ENCODE assay signal across 17 cellular contexts in genomic region chr11:121567988-121568387, GRCh38.
DNase-seq lines count a peak whose midpoint lies in the region; ATAC-seq and TF ChIP-seq lines count a peak whose summit lies in the region.
"Had no signal": no experiment of that assay in that cellular context is flagged by ENCODE, and none has a peak within 500 bp of the region (broad histone marks: within the 10 kb centered on the region; RNA-seq: fewer than 3 reads in every experiment).

No MANE protein-coding gene starts in this region.

- no peaks in the 10 kb centered on the region for H3F3A ChIP-seq in GM23338 (replicated peaks; ENCODE audit: low read depth)

- H3K36me3 ChIP-seq in hepatocyte (replicated peaks; ENCODE audit: insufficient read depth, low read depth) (no peaks in the 10 kb centered on the region), GM23338 (ENCODE audit: insufficient read depth) (peaks cover 26% of the 10 kb centered on the region)

- no peak overlapping the region for H3K4me3 Mint-ChIP-seq in activated naive CD8-positive, alpha-beta T cell
- no peak overlapping the region for H3K4me3 Mint-ChIP-seq in activated naive CD8-positive, alpha-beta T cell treated with anti-CD3 and anti-CD28 coated beads for 36 hours
- no peak overlapping the region for H3K4me3 Mint-ChIP-seq in activated T-helper 1 cell treated with anti-CD3 and anti-CD28 coated beads, Interleukin-12 subunit alpha, Interleukin-12 subunit beta, Interleukin-2, Interleukin-4 antibody, amounts not matched to agents 30 ng/mL and 10 ng/mL and 1 ng/mL, durations not matched to agents 14 hours and 24 hours and 36 hours
- H3K4me3 Mint-ChIP-seq in GM23338: no peak overlapping the region
- H3K4me3 Mint-ChIP-seq: CD4-positive, alpha-beta T cell had no signal

- no peaks in the 10 kb centered on the region for H3K9me3 Mint-ChIP-seq in activated naive CD8-positive, alpha-beta T cell (ENCODE audit: low read depth)
- H3K9me3 Mint-ChIP-seq in activated naive CD8-positive, alpha-beta T cell treated with anti-CD3 and anti-CD28 coated beads for 36 hours: no peaks in the 10 kb centered on the region
- H3K9me3 Mint-ChIP-seq in activated T-helper 1 cell treated with anti-CD3 and anti-CD28 coated beads, Interleukin-12 subunit alpha, Interleukin-12 subunit beta, Interleukin-2, Interleukin-4 antibody, amounts not matched to agents 30 ng/mL and 10 ng/mL and 1 ng/mL, durations not matched to agents 14 hours and 24 hours and 36 hours: no peaks in the 10 kb centered on the region
- no peaks in the 10 kb centered on the region for H3K9me3 Mint-ChIP-seq in GM23338
- H3K9me3 Mint-ChIP-seq: CD4-positive, alpha-beta T cell; IgD-negative memory B cell had no signal

- H3K4me1 Mint-ChIP-seq in activated naive CD8-positive, alpha-beta T cell (ENCODE audit: low read depth): peaks cover 16% of the 10 kb centered on the region
- H3K4me1 Mint-ChIP-seq in activated naive CD8-positive, alpha-beta T cell treated with anti-CD3 and anti-CD28 coated beads for 36 hours: peaks cover 21% of the 10 kb centered on the region
- H3K4me1 Mint-ChIP-seq in activated T-helper 1 cell treated with anti-CD3 and anti-CD28 coated beads, Interleukin-12 subunit alpha, Interleukin-12 subunit beta, Interleukin-2, Interleukin-4 antibody, amounts not matched to agents 30 ng/mL and 10 ng/mL and 1 ng/mL, durations not matched to agents 14 hours and 24 hours and 36 hours (ENCODE audit: low read depth): peaks cover 2% of the 10 kb centered on the region
- H3K4me1 Mint-ChIP-seq in GM23338: peaks cover 17% of the 10 kb centered on the region

- no peaks in the 10 kb centered on the region for H3K27me3 Mint-ChIP-seq in activated naive CD8-positive, alpha-beta T cell
- H3K27me3 Mint-ChIP-seq in activated naive CD8-positive, alpha-beta T cell treated with anti-CD3 and anti-CD28 coated beads for 36 hours: no peaks in the 10 kb centered on the region
- H3K27me3 Mint-ChIP-seq in activated T-helper 1 cell treated with anti-CD3 and anti-CD28 coated beads, Interleukin-12 subunit alpha, Interleukin-12 subunit beta, Interleukin-2, Interleukin-4 antibody, amounts not matched to agents 30 ng/mL and 10 ng/mL and 1 ng/mL, durations not matched to agents 14 hours and 24 hours and 36 hours (ENCODE audit: insufficient read depth): no peaks in the 10 kb centered on the region
- H3K27me3 Mint-ChIP-seq in GM23338 (ENCODE audit: insufficient read depth, low read depth, poor library complexity): peaks cover 2% of the 10 kb centered on the region
- H3K27me3 Mint-ChIP-seq: CD4-positive, alpha-beta T cell had no signal

- no peak overlapping the region for H3K4me3 ChIP-seq in hepatocyte
- H3K4me3 ChIP-seq in GM23338: no peak overlapping the region
- H3K4me3 ChIP-seq: PC-9, SK-N-MC had no signal

- intact Hi-C loops in activated T-helper 1 cell treated with anti-CD3 and anti-CD28 coated beads, Interleukin-12 subunit alpha, Interleukin-12 subunit beta, Interleukin-2, Interleukin-4 antibody, amounts not matched to agents 30 ng/mL and 10 ng/mL and 1 ng/mL, durations not matched to agents 14 hours and 24 hours and 36 hours (cut with micrococcal nuclease): no loop called here

- in situ Hi-C loops in SK-MEL-5 (cut with HindIII; ENCODE audit: low pct_unique_long_range_greater_than_20kb, low sequenced_read_pairs): no loop called here

- TF ChIP-seq CTCF in hepatocyte (IDR thresholded peaks at IDR 0.05; ENCODE audit: poor library complexity) (no peak), GM23338 (conservative IDR thresholded peaks at IDR 0.05; ENCODE audit: low read depth in 2 of 2) (no peak)

- peak overlapping the region; percentile 42 for H3K27ac Mint-ChIP-seq in activated naive CD8-positive, alpha-beta T cell
- H3K27ac Mint-ChIP-seq in activated naive CD8-positive, alpha-beta T cell treated with anti-CD3 and anti-CD28 coated beads for 36 hours: no peak overlapping the region
- H3K27ac Mint-ChIP-seq in activated T-helper 1 cell treated with anti-CD3 and anti-CD28 coated beads, Interleukin-12 subunit alpha, Interleukin-12 subunit beta, Interleukin-2, Interleukin-4 antibody, amounts not matched to agents 30 ng/mL and 10 ng/mL and 1 ng/mL, durations not matched to agents 14 hours and 24 hours and 36 hours: no peak overlapping the region
- H3K27ac Mint-ChIP-seq in GM23338: no peak overlapping the region
- H3K27ac Mint-ChIP-seq: CD4-positive, alpha-beta T cell had no signal

- 69% methylated on average over 3 of the region's 3 CpGs for WGBS in hepatocyte (ENCODE audit: low lambda C conversion rate, missing lambda C conversion rate)

- H3K36me3 Mint-ChIP-seq in activated naive CD8-positive, alpha-beta T cell: peaks cover 12% of the 10 kb centered on the region
- H3K36me3 Mint-ChIP-seq in activated naive CD8-positive, alpha-beta T cell treated with anti-CD3 and anti-CD28 coated beads for 36 hours: peaks cover 26% of the 10 kb centered on the region
- peaks cover 42% of the 10 kb centered on the region for H3K36me3 Mint-ChIP-seq in activated T-helper 1 cell treated with anti-CD3 and anti-CD28 coated beads, Interleukin-12 subunit alpha, Interleukin-12 subunit beta, Interleukin-2, Interleukin-4 antibody, amounts not matched to agents 30 ng/mL and 10 ng/mL and 1 ng/mL, durations not matched to agents 14 hours and 24 hours and 36 hours (ENCODE audit: low read depth)
- peaks cover 56% of the 10 kb centered on the region for H3K36me3 Mint-ChIP-seq in GM23338 (ENCODE audit: low read depth)

- no peaks in the 10 kb centered on the region for H3K27me3 ChIP-seq in hepatocyte
- H3K27me3 ChIP-seq in GM23338 (ENCODE audit: insufficient read depth): no peaks in the 10 kb centered on the region

- peak overlapping the region; percentile 46 for H3K27ac ChIP-seq in hepatocyte
- H3K27ac ChIP-seq in GM23338 (ENCODE audit: low read depth): no peak overlapping the region
- H3K27ac ChIP-seq: PC-9, SK-N-MC had no signal

- no peak for DNase-seq in activated naive CD8-positive, alpha-beta T cell treated with anti-CD3 and anti-CD28 coated beads for 36 hours
- DNase-seq in SK-MEL-5 (ENCODE audit: low read depth, low spot score) (peak; percentile 15), hepatocyte (ENCODE audit: low spot score) (no peak), GM19240 (ENCODE audit: insufficient read length, low spot score) (no peak), GM23338 (ENCODE audit: low spot score) (no peak)
- DNase-seq in activated T-helper 1 cell treated with anti-CD3 and anti-CD28 coated beads, Interleukin-12 subunit alpha, Interleukin-12 subunit beta, Interleukin-2, Interleukin-4 antibody, amounts not matched to agents 30 ng/mL and 10 ng/mL and 1 ng/mL, durations not matched to agents 14 hours and 24 hours and 36 hours (ENCODE audit: low spot score): no peak
- DNase-seq: CD4-positive, alpha-beta T cell; DMS79; NCI-H1436; NCI-H2081; NCI-H2227 treated with DMSO at 0.1 percent for 48 hours; NCI-H524 treated with DMSO at 0.1 percent for 48 hours; PC-9 had no signal

- H3K79me2 ChIP-seq in hepatocyte (no peaks in the 10 kb centered on the region), GM23338 (replicated peaks; ENCODE audit: insufficient read depth) (peaks cover 13% of the 10 kb centered on the region; the same call in 1 of the 2 replicates)

- no peak overlapping the region for H2AFZ ChIP-seq in hepatocyte
- no peak overlapping the region for H2AFZ ChIP-seq in GM23338
- H2AFZ ChIP-seq: PC-9 had no signal

- H4K20me1 ChIP-seq in hepatocyte (ENCODE audit: insufficient read depth, poor library complexity, severe bottlenecking) (no peaks in the 10 kb centered on the region), GM23338 (replicated peaks; ENCODE audit: insufficient read depth) (no peaks in the 10 kb centered on the region; the same call in 1 of the 2 replicates)

- H3K9me2 ChIP-seq in hepatocyte (replicated peaks; ENCODE audit: insufficient read depth) (no peaks in the 10 kb centered on the region), GM23338 (ENCODE audit: insufficient read depth) (no peaks in the 10 kb centered on the region)

- H3K9me3 ChIP-seq in hepatocyte (ENCODE audit: low read depth): no peaks in the 10 kb centered on the region

- no peak for ATAC-seq in HG02759 (IDR thresholded peaks at IDR 0.05; ENCODE audit: unreplicated experiment)
- no peak for ATAC-seq in GM23338

- H3K4me1 ChIP-seq in hepatocyte (ENCODE audit: insufficient read depth) (peaks cover 8% of the 10 kb centered on the region), GM23338 (ENCODE audit: insufficient read depth) (0 out of 2 replicates have a peak, but pooled peaks cover 4% of the 10 kb centered on the region)

- H3K4me2 ChIP-seq in hepatocyte (no peak overlapping the region), GM23338 (no peak overlapping the region)
- H3K4me2 ChIP-seq: PC-9 had no signal

TF ChIP-seq in GM23338, 12 proteins besides CTCF, POLR2A, EP300 and RAD21:
- TF ChIP-seq CREB1 (CRISPR knock-in tag; IDR thresholded peaks at IDR 0.05; ENCODE audit: low read depth) (no peak), EZH2phosphoT487 (IDR thresholded peaks at IDR 0.05; ENCODE audit: unreplicated experiment) (no peak)
